8 cellular contexts compared by ENCODE assay signal in the genomic region with DNA sequence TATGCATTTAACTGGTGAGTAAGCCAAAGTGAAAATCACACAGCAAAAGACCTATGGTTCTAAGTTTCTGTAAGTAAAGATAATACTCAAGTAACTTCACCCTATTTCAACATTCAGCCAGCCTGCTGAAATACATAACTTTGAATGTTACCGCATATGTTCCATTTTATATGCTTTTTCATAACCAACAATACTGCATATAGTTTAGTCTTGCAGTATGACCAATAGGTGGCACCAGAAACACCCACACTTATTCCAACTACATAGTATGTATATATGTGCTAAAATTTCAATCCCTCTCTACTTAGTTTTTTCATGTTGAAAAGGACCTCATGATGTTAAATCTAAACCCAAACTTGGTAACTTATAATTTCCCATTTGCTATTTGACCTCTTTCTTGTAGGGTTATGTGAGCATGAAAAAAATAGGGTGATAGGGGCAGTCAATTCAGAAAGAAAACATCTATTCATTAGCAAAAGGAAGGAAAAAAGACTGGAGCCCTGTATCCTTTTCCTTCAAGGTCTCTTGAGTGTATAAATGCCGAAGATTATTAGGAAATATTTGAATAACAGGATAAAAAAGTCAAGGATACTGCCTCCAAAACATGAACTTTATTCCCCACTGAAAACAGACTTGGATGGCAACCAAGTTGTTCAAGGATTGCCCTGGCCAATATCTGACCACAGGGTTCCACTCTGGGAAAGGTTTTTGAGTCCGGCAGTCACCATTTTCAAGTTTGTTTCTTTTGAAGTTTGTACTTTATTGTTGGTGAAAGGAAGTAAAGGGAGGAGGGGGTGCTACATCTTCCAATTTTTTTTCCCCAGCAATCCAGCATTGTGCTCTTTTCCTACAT. TPM values are rescaled to one million over a fixed set of nuclear protein-coding genes. Genes with fewer than 3 reads are reported as not detected.
A peak's percentile ranks its signal among the peaks of the same experiment; 100 is the strongest.
DNase-seq lines count a peak whose midpoint lies in the region; ATAC-seq, FAIRE-seq and TF ChIP-seq lines count a peak whose summit lies in the region.

No MANE protein-coding gene starts in this region.

- DNase-seq in NCI-H1694 (lab: John Stamatoyannopoulos, UW): peak; percentile 25
- peak; percentile 36 for DNase-seq in mammary epithelial cell
- DNase-seq in memory B cell (ENCODE audit: low spot score in 2 of 2): no peak
- no peak for DNase-seq in activated T-helper 1 cell treated with anti-CD3 and anti-CD28 coated beads, Interleukin-12 subunit alpha, Interleukin-12 subunit beta, Interleukin-2, Interleukin-4 antibody, amounts not matched to agents 30 ng/mL and 10 ng/mL and 1 ng/mL, durations not matched to agents 14 hours and 24 hours and 36 hours (ENCODE audit: low spot score)
- DNase-seq in HEK293T (ENCODE audit: extremely low spot score): no peak

- H3K9ac ChIP-seq in mammary epithelial cell (ENCODE audit: insufficient read depth, low read length): no peak overlapping the region

- peaks cover 6% of the 10 kb centered on the region for H3K4me1 ChIP-seq in mammary epithelial cell (ENCODE audit: insufficient read depth, low read length)

- dilution Hi-C loops in mammary epithelial cell (cut with HindIII; ENCODE audit: low sequenced_read_pairs): no loop called here

- H3K4me3 Mint-ChIP-seq in memory B cell: no peak overlapping the region
- H3K4me3 Mint-ChIP-seq in activated T-helper 1 cell treated with anti-CD3 and anti-CD28 coated beads, Interleukin-12 subunit alpha, Interleukin-12 subunit beta, Interleukin-2, Interleukin-4 antibody, amounts not matched to agents 30 ng/mL and 10 ng/mL and 1 ng/mL, durations not matched to agents 14 hours and 24 hours and 36 hours: no peak overlapping the region

- H3K27me3 ChIP-seq in mammary epithelial cell (ENCODE audit: insufficient read depth, low read length): no peaks in the 10 kb centered on the region

- intact Hi-C loops in mammary epithelial cell (cut with micrococcal nuclease): loop anchor here (1.0 kb wide), 2 partner anchors 40 to 311 kb away; no protein-coding TSS in a partner anchor
- intact Hi-C loops in activated T-helper 1 cell treated with anti-CD3 and anti-CD28 coated beads, Interleukin-12 subunit alpha, Interleukin-12 subunit beta, Interleukin-2, Interleukin-4 antibody, amounts not matched to agents 30 ng/mL and 10 ng/mL and 1 ng/mL, durations not matched to agents 14 hours and 24 hours and 36 hours (cut with micrococcal nuclease): loop anchor here (1.0 to 5.0 kb wide), 2 partner anchors 42 to 311 kb away; no protein-coding TSS in a partner anchor

- no peaks in the 10 kb centered on the region for H3K36me3 ChIP-seq in mammary epithelial cell (ENCODE audit: insufficient read depth, low read length)

- POLR2A ChIA-PET in HEK293T (lab: Yijun Ruan, JAX): no interaction called here

- H3K27ac Mint-ChIP-seq in memory B cell: no peak overlapping the region
- no peak overlapping the region for H3K27ac Mint-ChIP-seq in activated T-helper 1 cell treated with anti-CD3 and anti-CD28 coated beads, Interleukin-12 subunit alpha, Interleukin-12 subunit beta, Interleukin-2, Interleukin-4 antibody, amounts not matched to agents 30 ng/mL and 10 ng/mL and 1 ng/mL, durations not matched to agents 14 hours and 24 hours and 36 hours

- peaks cover 2% of the 10 kb centered on the region for H3K4me1 Mint-ChIP-seq in memory B cell
- H3K4me1 Mint-ChIP-seq in activated T-helper 1 cell treated with anti-CD3 and anti-CD28 coated beads, Interleukin-12 subunit alpha, Interleukin-12 subunit beta, Interleukin-2, Interleukin-4 antibody, amounts not matched to agents 30 ng/mL and 10 ng/mL and 1 ng/mL, durations not matched to agents 14 hours and 24 hours and 36 hours (ENCODE audit: low read depth): no peaks in the 10 kb centered on the region

- H3K79me2 ChIP-seq in mammary epithelial cell (ENCODE audit: insufficient read depth, low read length): no peaks in the 10 kb centered on the region

- TF ChIP-seq CTCF in mammary epithelial cell (conservative IDR thresholded peaks at IDR 0.05 in 1 of 2, IDR thresholded peaks at IDR 0.05 in 1 of 2; ENCODE audit: extremely low read depth in 1 of 2, insufficient read depth in 1 of 2, low read depth in 1 of 2, low read length in 2 of 2): peak; percentile 74 to 80

- in situ Hi-C loops in mammary epithelial cell (cut with MboI; ENCODE audit: low sequenced_read_pairs in 2 of 2): no loop called here

- H3K9me3 ChIP-seq in mammary epithelial cell (replicated peaks; ENCODE audit: insufficient read depth, low read length): no peaks in the 10 kb centered on the region

- no peaks in the 10 kb centered on the region for H4K20me1 ChIP-seq in mammary epithelial cell (ENCODE audit: insufficient read depth, low read length)

- WGBS in mammary epithelial cell (ENCODE audit: low coverage, missing lambda C conversion rate): 59% methylated on average over 3 of the region's 3 CpGs

- ATAC-seq in GM21526 (IDR thresholded peaks at IDR 0.05; ENCODE audit: low FRiP score, unreplicated experiment) (peak; percentile 61), memory B cell (ENCODE audit: low read depth) (peak; percentile 62), GM19328 (IDR thresholded peaks at IDR 0.05; ENCODE audit: unreplicated experiment) (no peak)

- no peak overlapping the region for H3K4me2 ChIP-seq in mammary epithelial cell (ENCODE audit: insufficient read depth, low read depth, low read length)

- peaks cover 2% of the 10 kb centered on the region for H3K27me3 Mint-ChIP-seq in memory B cell
- no peaks in the 10 kb centered on the region for H3K27me3 Mint-ChIP-seq in activated T-helper 1 cell treated with anti-CD3 and anti-CD28 coated beads, Interleukin-12 subunit alpha, Interleukin-12 subunit beta, Interleukin-2, Interleukin-4 antibody, amounts not matched to agents 30 ng/mL and 10 ng/mL and 1 ng/mL, durations not matched to agents 14 hours and 24 hours and 36 hours (ENCODE audit: insufficient read depth)

- H3K36me3 Mint-ChIP-seq in memory B cell: no peaks in the 10 kb centered on the region
- H3K36me3 Mint-ChIP-seq in activated T-helper 1 cell treated with anti-CD3 and anti-CD28 coated beads, Interleukin-12 subunit alpha, Interleukin-12 subunit beta, Interleukin-2, Interleukin-4 antibody, amounts not matched to agents 30 ng/mL and 10 ng/mL and 1 ng/mL, durations not matched to agents 14 hours and 24 hours and 36 hours (ENCODE audit: low read depth): no peaks in the 10 kb centered on the region

- no peak overlapping the region for H2AFZ ChIP-seq in mammary epithelial cell (ENCODE audit: low read depth, low read length)

- no peak overlapping the region for H3K4me3 ChIP-seq in mammary epithelial cell (replicated peaks in 1 of 3; ENCODE audit: insufficient read depth in 1 of 3, low read depth in 2 of 3, low read length in 3 of 3)

- no TSS peak for BruUV-seq in mammary epithelial cell (replicated peaks; lab: Mats Ljungman, UMichigan)

- CTCF ChIA-PET in mammary epithelial cell (lab: Charles Lee; ENCODE audit: low non-redundant PET) (no interaction called here), HEK293T (lab: Yijun Ruan, JAX) (interaction anchor here (0.6 kb wide), 1 partner anchor 8 kb away, joined by 3 read pairs; no protein-coding TSS in a partner anchor)

- H3K27ac ChIP-seq in mammary epithelial cell (ENCODE audit: insufficient read depth, low read depth, low read length): no peak overlapping the region

- no peaks in the 10 kb centered on the region for H3K9me3 Mint-ChIP-seq in memory B cell
- no peaks in the 10 kb centered on the region for H3K9me3 Mint-ChIP-seq in activated T-helper 1 cell treated with anti-CD3 and anti-CD28 coated beads, Interleukin-12 subunit alpha, Interleukin-12 subunit beta, Interleukin-2, Interleukin-4 antibody, amounts not matched to agents 30 ng/mL and 10 ng/mL and 1 ng/mL, durations not matched to agents 14 hours and 24 hours and 36 hours

- peak; percentile 93 for FAIRE-seq in G401.6 (lab: Jason Lieb, UNC)

TF ChIP-seq in HEK293T, 16 proteins besides CTCF, POLR2A, EP300 and RAD21:
- TF ChIP-seq, protein P1, sequence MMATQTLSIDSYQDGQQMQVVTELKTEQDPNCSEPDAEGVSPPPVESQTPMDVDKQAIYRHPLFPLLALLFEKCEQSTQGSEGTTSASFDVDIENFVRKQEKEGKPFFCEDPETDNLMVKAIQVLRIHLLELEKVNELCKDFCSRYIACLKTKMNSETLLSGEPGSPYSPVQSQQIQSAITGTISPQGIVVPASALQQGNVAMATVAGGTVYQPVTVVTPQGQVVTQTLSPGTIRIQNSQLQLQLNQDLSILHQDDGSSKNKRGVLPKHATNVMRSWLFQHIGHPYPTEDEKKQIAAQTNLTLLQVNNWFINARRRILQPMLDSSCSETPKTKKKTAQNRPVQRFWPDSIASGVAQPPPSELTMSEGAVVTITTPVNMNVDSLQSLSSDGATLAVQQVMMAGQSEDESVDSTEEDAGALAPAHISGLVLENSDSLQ (IDR thresholded peaks at IDR 0.05): no peak
- no peak for TF ChIP-seq L3MBTL2 (conservative IDR thresholded peaks at IDR 0.05)

RNA-seq across cellular contexts. Expression of a gene that starts 23.8 kb away (rescaled TPM):
- 1 to 10 TPM in 1 of 2 donors, under 1 TPM in 1; 0.96 to 1.3 TPM for total RNA-seq in mammary epithelial cell
- polyA plus RNA-seq in mammary epithelial cell: 0.51 TPM
- polyA minus RNA-seq in mammary epithelial cell: 2.2 TPM
- 0.05 TPM in 1 of 2 replicates, not detected in the other for total RNA-seq in activated T-helper 1 cell treated with anti-CD3 and anti-CD28 coated beads, Interleukin-12 subunit alpha, Interleukin-12 subunit beta, Interleukin-2, Interleukin-4 antibody, amounts not matched to agents 30 ng/mL and 10 ng/mL and 1 ng/mL, durations not matched to agents 14 hours and 24 hours and 36 hours

RNA-seq across cellular contexts. Expression of a gene that starts 58.8 kb away (rescaled TPM):
- total RNA-seq in mammary epithelial cell: 10 to 100 TPM; 30.8 to 37.3 TPM
- 24.4 TPM for polyA plus RNA-seq in mammary epithelial cell
- polyA minus RNA-seq in mammary epithelial cell: 47.2 TPM
- 27.9 and 28.8 TPM in 2 replicates for total RNA-seq in activated T-helper 1 cell treated with anti-CD3 and anti-CD28 coated beads, Interleukin-12 subunit alpha, Interleukin-12 subunit beta, Interleukin-2, Interleukin-4 antibody, amounts not matched to agents 30 ng/mL and 10 ng/mL and 1 ng/mL, durations not matched to agents 14 hours and 24 hours and 36 hours

Comparison
In these comparisons a context has a peak if more than half of its experiments do, and no peak if none do; other contexts are left out.
1. DNase-seq: peak in NCI-H1694 (single experiment) and mammary epithelial cell (single experiment); none in memory B cell (0 of 2), activated T-helper 1 cell treated with anti-CD3 and anti-CD28 coated beads, Interleukin-12 subunit alpha, Interleukin-12 subunit beta, Interleukin-2, Interleukin-4 antibody, amounts not matched to agents 30 ng/mL and 10 ng/mL and 1 ng/mL, durations not matched to agents 14 hours and 24 hours and 36 hours (single experiment) and HEK293T (single experiment).